ENCODE assay signal across 8 cellular contexts in the genomic region with DNA sequence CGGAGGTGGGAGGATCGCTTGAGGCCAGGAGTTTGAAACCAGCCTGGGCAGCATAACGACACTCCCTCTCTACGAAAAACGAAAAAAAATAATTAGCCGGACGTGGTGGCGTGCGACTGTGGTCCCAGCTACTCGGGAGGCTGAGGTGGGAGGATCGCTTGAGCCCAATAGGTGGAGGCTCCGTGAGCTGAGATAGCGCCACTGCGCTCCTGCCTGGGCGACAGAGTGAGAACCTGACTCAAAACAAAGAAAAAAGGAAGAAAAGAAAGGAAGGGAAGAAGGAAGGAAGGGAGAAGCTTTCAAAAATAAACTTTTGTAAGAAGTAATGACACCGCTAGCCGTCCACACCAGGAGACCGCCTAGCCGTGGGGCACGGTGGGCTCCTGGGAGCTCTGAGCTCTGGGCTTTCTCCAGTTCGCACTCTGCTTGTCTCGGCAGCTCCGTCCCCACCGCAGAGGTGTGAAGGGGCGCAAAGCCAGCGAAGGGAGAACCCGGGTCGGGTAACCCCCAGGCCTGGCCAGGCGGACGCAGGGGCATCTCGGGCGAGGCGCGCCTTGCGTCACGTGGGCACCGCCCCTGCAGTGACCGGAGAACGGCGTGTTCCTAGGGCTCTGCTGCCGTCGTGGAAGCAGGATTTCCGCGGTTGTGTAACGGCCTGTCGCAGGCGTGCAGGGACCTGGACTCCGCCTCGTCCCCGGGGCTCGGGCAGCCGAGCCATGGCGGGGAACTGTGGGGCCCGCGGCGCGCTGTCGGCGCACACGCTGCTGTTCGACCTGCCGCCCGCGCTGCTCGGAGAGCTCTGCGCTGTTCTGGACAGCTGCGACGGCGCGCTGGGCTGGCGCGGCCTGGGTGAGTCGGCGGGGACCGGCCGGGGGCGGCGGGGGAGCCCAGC. TPM values are rescaled to one million over a fixed set of nuclear protein-coding genes. Genes with fewer than 3 reads are reported as not detected.
DNase-seq lines count a peak whose midpoint lies in the region; ATAC-seq, FAIRE-seq and TF ChIP-seq lines count a peak whose summit lies in the region.

Gene IRAK3 (plus strand): TSS at position 631 of the 892 bp plus-strand sequence. CDS start 86 bp downstream, at position 717.

- H3K27ac ChIP-seq in iPS-20b (ENCODE audit: low read length) (no peak within 1 kb of the TSS), small intestine (ENCODE audit: low read depth in 1 of 2, low read length in 1 of 2) (peak within 1 kb of the TSS in 1 of 2 donors; percentile 94)

- peak within 1 kb of the TSS; percentile 68 for H3K4me3 ChIP-seq in iPS-20b (ENCODE audit: low read length)
- peak within 1 kb of the TSS; percentile 41 to 45 for H3K4me3 ChIP-seq in small intestine (ENCODE audit: low read depth in 1 of 2, low read length in 2 of 2)

- TF ChIP-seq CTCF in brain (conservative IDR thresholded peaks at IDR 0.05), result no peak

- H3K4me1 ChIP-seq in iPS-20b (ENCODE audit: insufficient read depth, low read length) (no peaks in the 10 kb centered on the region), small intestine (ENCODE audit: control insufficient read depth in 2 of 2, insufficient read depth in 1 of 2, low read depth in 1 of 2, low read length in 1 of 2) (no peaks in the 10 kb centered on the region)

- peaks cover 2 to 20% (median 13%) of the 10 kb centered on the region in 5 experiments for H3K9me3 Mint-ChIP-seq in brain

- H3K27me3 ChIP-seq in iPS-20b (ENCODE audit: insufficient read depth, low read length) (peaks cover 55% of the 10 kb centered on the region), small intestine (ENCODE audit: control insufficient read depth in 2 of 2, insufficient read depth in 2 of 2, low read length in 2 of 2) (peaks cover 5 to 8% of the 10 kb centered on the region in 2 donors)

- no peaks in the 10 kb centered on the region for H3K36me3 ChIP-seq in iPS-20b (ENCODE audit: insufficient read depth, low read depth, low read length)
- H3K36me3 ChIP-seq in small intestine (ENCODE audit: control insufficient read depth in 2 of 2, insufficient read depth in 2 of 2, low read length in 2 of 2), result no peaks in the 10 kb centered on the region

- peaks cover 9% of the 10 kb centered on the region for H3K4me1 Mint-ChIP-seq in brain

- ATAC-seq in GM18519 (IDR thresholded peaks at IDR 0.05; ENCODE audit: low FRiP score, unreplicated experiment) (peak; percentile 56), HG03025 (IDR thresholded peaks at IDR 0.05; ENCODE audit: low FRiP score, unreplicated experiment) (peak; percentile 44)

- 18 to 23% (median 23%) methylated on average over 71 to 78 of the region's 78 CpGs for WGBS in small intestine, 3 donors

- H3K9me3 ChIP-seq in iPS-20b (ENCODE audit: insufficient read depth, low read depth, low read length), result no peaks in the 10 kb centered on the region
- H3K9me3 ChIP-seq in small intestine (ENCODE audit: control insufficient read depth, low read depth), result no peaks in the 10 kb centered on the region

- peaks cover 47% of the 10 kb centered on the region for H3K27me3 Mint-ChIP-seq in brain

- H3K4me3 Mint-ChIP-seq in brain, result peak within 1 kb of the TSS; percentile 55 to 69 (median 62)

- H3K9ac ChIP-seq in iPS-20b (ENCODE audit: low read depth, low read length), result peak within 1 kb of the TSS; percentile 45; the same call in 1 of the 2 replicates

- no peak within 1 kb of the TSS for H3K27ac Mint-ChIP-seq in brain

- peak; percentile 61 for DNase-seq in AG08396 (ENCODE audit: low spot score)
- DNase-seq in SK-N-DZ (ENCODE audit: low spot score), result peak; percentile 32
- peak; percentile 56 for DNase-seq in small intestine
- DNase-seq in NCI-H1694 treated with DMSO at 0.1 percent for 48 hours (lab: John Stamatoyannopoulos, UW), result no peak

- no peaks in the 10 kb centered on the region for H3K36me3 Mint-ChIP-seq in brain

- FAIRE-seq in small intestine (lab: Jason Lieb, UNC), result no peak

RNA-seq across cellular contexts. Expression of gene IRAK3, which starts in this region (rescaled TPM):
- polyA plus RNA-seq in SK-N-DZ (2014; cell fraction: cytosol; rRNA removed), result 0.20 TPM in 2 replicates
- polyA plus RNA-seq in SK-N-DZ (2014; cell fraction: nucleus; rRNA removed), result 0.34 and 0.70 TPM in 2 replicates
- polyA plus RNA-seq in brain (ENCODE audit: insufficient read depth, low read depth, low replicate concordance) (0.39 TPM), small intestine (1 to 10 TPM in 1 of 3 donors, under 1 TPM in 2; 0.22 to 4.0 (median 0.81) TPM)
